Comparison of ENCODE assay signal across 31 cellular contexts in the genomic region with DNA sequence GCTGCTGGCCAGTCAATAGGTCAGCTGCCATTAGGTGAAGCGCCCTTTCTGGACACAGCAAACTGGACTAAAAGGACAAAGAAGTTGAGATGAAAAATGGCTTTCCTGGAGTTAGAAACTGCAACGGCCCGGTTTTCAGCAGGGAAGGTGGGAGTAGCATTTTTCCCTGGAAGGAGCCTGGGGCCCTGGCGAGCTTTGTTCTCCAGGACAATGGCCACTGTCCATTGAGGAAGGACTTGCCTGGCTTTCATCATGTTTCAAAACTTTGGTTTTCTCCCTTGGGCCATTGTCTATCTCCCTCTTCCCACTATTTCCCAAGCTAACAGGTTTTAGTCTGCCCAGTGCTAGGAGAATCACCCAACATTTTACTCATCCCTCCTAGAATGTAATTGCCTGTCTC.
"Had no signal": no experiment of that assay in that cellular context is flagged by ENCODE, and none has a peak within 500 bp of the region (broad histone marks: within the 10 kb centered on the region; RNA-seq: fewer than 3 reads in every experiment).

No MANE protein-coding gene starts in this region.

- ATAC-seq: left colon; left lung; lower lobe of right lung; natural killer cell; pancreas; right cardiac atrium; sciatic nerve; stimulated activated effector memory CD8-positive, alpha-beta T cell treated with anti-CD3 and anti-CD28 coated beads, Interleukin-12 subunit alpha, Interleukin-12 subunit beta, amount 100 ng/mL, for 72 hours had no signal

- FAIRE-seq: keratinocyte had no signal

- H3K4me3 Mint-ChIP-seq: mesothelial cell of epicardium; naive B cell; natural killer cell; nephron progenitor cell; stimulated activated effector memory CD8-positive, alpha-beta T cell treated with anti-CD3 and anti-CD28 coated beads, Interleukin-12 subunit alpha, Interleukin-12 subunit beta, amount 100 ng/mL, for 72 hours; stimulated activated naive CD8-positive, alpha-beta T cell treated with anti-CD3 and anti-CD28 coated beads, Interleukin-15, Interleukin-2, amounts not matched to agents 100 ng/mL and 50 ng/mL, for 24 hours; type B pancreatic cell had no signal

- H3K27me3 ChIP-seq: hepatocyte, left lung, suprapubic skin, tibial artery, uterus had no signal

- H3K4me1 Mint-ChIP-seq: mesothelial cell of epicardium; naive B cell; natural killer cell; nephron progenitor cell; stimulated activated effector memory CD8-positive, alpha-beta T cell treated with anti-CD3 and anti-CD28 coated beads, Interleukin-12 subunit alpha, Interleukin-12 subunit beta, amount 100 ng/mL, for 72 hours had no signal

- DNase-seq: left colon; left lung; lower lobe of right lung; mammary epithelial cell; mesenchymal stem cell; naive B cell; natural killer cell; nephron progenitor cell; nucleus accumbens; pancreas; posterior cingulate gyrus; retina; right cardiac atrium; stimulated activated CD4-positive, alpha-beta T cell treated with anti-CD3 and anti-CD28 coated beads, Interleukin-12 subunit alpha, Interleukin-12 subunit beta, amount 100 ng/mL, for 4 hours; stimulated activated CD4-positive, alpha-beta T cell treated with anti-CD3 and anti-CD28 coated beads, Interleukin-15, amount 100 ng/mL, for 24 hours; stimulated activated CD4-positive, alpha-beta T cell treated with anti-CD3 and anti-CD28 coated beads, Interleukin-2, amount 100 ng/mL, for 24 hours; stimulated activated CD4-positive, alpha-beta T cell treated with anti-CD3 and anti-CD28 coated beads, Interleukin-4, amount 100 ng/mL, for 1 hour; stimulated activated naive CD4-positive, alpha-beta T cell; tibial artery; uterus had no signal

- H3K4me2 ChIP-seq: hepatocyte had no signal

- H3K79me2 ChIP-seq: hepatocyte had no signal

- H3K36me3 Mint-ChIP-seq: mesothelial cell of epicardium; naive B cell; natural killer cell; stimulated activated effector memory CD8-positive, alpha-beta T cell treated with anti-CD3 and anti-CD28 coated beads, Interleukin-12 subunit alpha, Interleukin-12 subunit beta, amount 100 ng/mL, for 72 hours; type B pancreatic cell had no signal

- H3K27ac ChIP-seq: hepatocyte, left lung, lower lobe of right lung, pancreas, prostate gland, skin epidermis, suprapubic skin, thoracic aorta, tibial artery, uterus had no signal

- H3K4me3 ChIP-seq: hepatocyte, left lung, lower lobe of right lung, pancreas, prostate gland, skin epidermis, suprapubic skin, thoracic aorta, tibial artery, uterus had no signal

- H3K27ac Mint-ChIP-seq: mesothelial cell of epicardium; naive B cell; natural killer cell; nephron progenitor cell; stimulated activated effector memory CD8-positive, alpha-beta T cell treated with anti-CD3 and anti-CD28 coated beads, Interleukin-12 subunit alpha, Interleukin-12 subunit beta, amount 100 ng/mL, for 72 hours; stimulated activated naive CD8-positive, alpha-beta T cell treated with anti-CD3 and anti-CD28 coated beads, Interleukin-15, Interleukin-2, amounts not matched to agents 100 ng/mL and 50 ng/mL, for 24 hours; type B pancreatic cell had no signal

- H2AFZ ChIP-seq: hepatocyte had no signal

- H3K36me3 ChIP-seq: pancreas, prostate gland, uterus had no signal

- H3K27me3 Mint-ChIP-seq: type B pancreatic cell had no signal

- H3K9me3 Mint-ChIP-seq: mesothelial cell of epicardium; naive B cell; natural killer cell; nephron progenitor cell; stimulated activated effector memory CD8-positive, alpha-beta T cell treated with anti-CD3 and anti-CD28 coated beads, Interleukin-12 subunit alpha, Interleukin-12 subunit beta, amount 100 ng/mL, for 72 hours; stimulated activated naive CD8-positive, alpha-beta T cell treated with anti-CD3 and anti-CD28 coated beads, Interleukin-15, Interleukin-2, amounts not matched to agents 100 ng/mL and 50 ng/mL, for 24 hours; type B pancreatic cell had no signal

- H3K9me3 ChIP-seq: left lung, lower lobe of right lung, pancreas, prostate gland, suprapubic skin, thoracic aorta, tibial artery, uterus had no signal

- H3K4me1 ChIP-seq: left lung, lower lobe of right lung, pancreas, prostate gland, suprapubic skin, tibial artery, uterus had no signal
